In genomic region chr1:193143285-193143684, GRCh38 we compare ENCODE assay signal across 10 cellular contexts. TPM values are rescaled to one million over a fixed set of nuclear protein-coding genes. Genes with fewer than 3 reads are reported as not detected.
DNase-seq lines count a peak whose midpoint lies in the region; ATAC-seq and TF ChIP-seq lines count a peak whose summit lies in the region.
"Had no signal": no experiment of that assay in that cellular context is flagged by ENCODE, and none has a peak within 500 bp of the region (broad histone marks: within the 10 kb centered on the region; RNA-seq: fewer than 3 reads in every experiment).

No MANE protein-coding gene starts in this region.

- DNase-seq in NCI-H82 (lab: John Stamatoyannopoulos, UW) = peak; percentile 11
- no peak for DNase-seq in NCI-H82 treated with DMSO at 0.1 percent for 48 hours (lab: John Stamatoyannopoulos, UW; ENCODE audit: unreplicated experiment)
- DNase-seq in NCI-H446 treated with DMSO at 0.1 percent for 48 hours (lab: John Stamatoyannopoulos, UW) = peak; percentile 24
- no peak for DNase-seq in endodermal cell
- no peak for DNase-seq in psoas muscle
- DNase-seq in ureter (ENCODE audit: low spot score) = no peak
- DNase-seq in SHP77 treated with DMSO at 0.1 percent for 48 hours (lab: John Stamatoyannopoulos, UW) = no peak
- DNase-seq: left cardiac atrium had no signal

- TF ChIP-seq CTCF in endodermal cell (conservative IDR thresholded peaks at IDR 0.05) = peak; percentile 70
- TF ChIP-seq CTCF in psoas muscle (IDR thresholded peaks at IDR 0.05) = peak; percentile 34

- no peaks in the 10 kb centered on the region for H3K4me1 ChIP-seq in endodermal cell (ENCODE audit: control insufficient read depth, insufficient read depth, low read length)
- no peaks in the 10 kb centered on the region for H3K4me1 ChIP-seq in psoas muscle
- H3K4me1 ChIP-seq: BLaER1 had no signal

- no peaks in the 10 kb centered on the region for H3K27me3 ChIP-seq in endodermal cell (ENCODE audit: control insufficient read depth, insufficient read depth, low read length, poor library complexity, severe bottlenecking)
- H3K27me3 ChIP-seq in psoas muscle (ENCODE audit: insufficient read depth in 3 of 3, low read length in 2 of 3) = no peaks in the 10 kb centered on the region
- H3K27me3 ChIP-seq: BLaER1 had no signal

- H3K9me3 Mint-ChIP-seq in endodermal cell = no peaks in the 10 kb centered on the region

- H3K9ac ChIP-seq in endodermal cell (ENCODE audit: extremely low read depth, low read length, poor library complexity, severe bottlenecking) = no peak overlapping the region
- H3K9ac ChIP-seq: BLaER1 had no signal

- peaks cover 57% of the 10 kb centered on the region for H3K36me3 Mint-ChIP-seq in endodermal cell (ENCODE audit: low read depth)

- no peaks in the 10 kb centered on the region for H3K27me3 Mint-ChIP-seq in endodermal cell (ENCODE audit: insufficient read depth)

- no peak overlapping the region for H3K4me3 Mint-ChIP-seq in endodermal cell

- H3K4me1 Mint-ChIP-seq in endodermal cell = no peaks in the 10 kb centered on the region

- 89% methylated on average over 1 of the region's 1 CpG; no CpG with 5 or more reads in 1 of the 2 experiments for WGBS in endodermal cell (ENCODE audit: insufficient coverage in 1 of 2, insufficient read length in 1 of 2), 2 experiments
- WGBS in psoas muscle, 3 donors = 67 to 90% (median 72%) methylated on average over 1 of the region's 1 CpG

- ATAC-seq in psoas muscle (no peak), HG02798 (IDR thresholded peaks at IDR 0.05; ENCODE audit: poor library complexity, unreplicated experiment) (no peak)
- ATAC-seq: left cardiac atrium had no signal

- no peak overlapping the region for H3K4me3 ChIP-seq in endodermal cell (ENCODE audit: low read length)
- no peak overlapping the region for H3K4me3 ChIP-seq in psoas muscle
- H3K4me3 ChIP-seq: BLaER1 had no signal

- intact Hi-C loops in psoas muscle (cut with DNase I) = no loop called here

- H3K36me3 ChIP-seq in endodermal cell (ENCODE audit: control insufficient read depth, insufficient read depth, low read length) (peaks cover 81% of the 10 kb centered on the region), psoas muscle (ENCODE audit: insufficient read depth in 1 of 2, low read depth in 1 of 2) (peaks cover 3 to 64% of the 10 kb centered on the region in 2 donors)

- no peak overlapping the region for H3K27ac Mint-ChIP-seq in endodermal cell

- H3K27ac ChIP-seq in endodermal cell (ENCODE audit: low read depth, low read length) (no peak overlapping the region), psoas muscle (no peak overlapping the region)
- H3K27ac ChIP-seq: BLaER1 had no signal

- H3K9me3 ChIP-seq in endodermal cell (ENCODE audit: control insufficient read depth, low read length) (no peaks in the 10 kb centered on the region), psoas muscle (no peaks in the 10 kb centered on the region)
- H3K9me3 ChIP-seq: BLaER1 had no signal

RNA-seq across cellular contexts. Expression of gene CDC73, which starts 21.5 kb away (rescaled TPM):
- total RNA-seq in endodermal cell (10 to 100 TPM; 52.8 to 53.0 TPM), psoas muscle (10 to 100 TPM; 24.9 to 30.1 (median 28.5) TPM), ureter (62.1 TPM)
- polyA plus RNA-seq in endodermal cell (2013, experiment 1 of 2) = 31.7 TPM
- 30.3 TPM for polyA plus RNA-seq in endodermal cell (2013, experiment 2 of 2)
- polyA plus RNA-seq in psoas muscle = 10 to 100 TPM in 1 of 3 donors, 1 to 10 TPM in 2; 5.3 to 16.4 (median 8.3) TPM

RNA-seq across cellular contexts. Expression of gene GLRX2, which starts 38.1 kb away (rescaled TPM):
- total RNA-seq in endodermal cell (10 to 100 TPM in 1 of 2 donors, 1 to 10 TPM in 1; 8.6 to 11.0 TPM), psoas muscle (10 to 100 TPM; 41.3 to 68.1 (median 54.7) TPM), ureter (16.2 TPM)
- 5.3 TPM for polyA plus RNA-seq in endodermal cell (2013, experiment 1 of 2)
- polyA plus RNA-seq in endodermal cell (2013, experiment 2 of 2) = 6.1 TPM
- 10 to 100 TPM; 48.1 to 97.9 (median 72.8) TPM for polyA plus RNA-seq in psoas muscle

RNA-seq across cellular contexts. Expression of gene B3GALT2, which starts 43.1 kb away (rescaled TPM):
- total RNA-seq in endodermal cell (not detected), psoas muscle (under 1 TPM in 2 of 4 donors, not detected in 2; 0.15 to 0.19 TPM), ureter (2.3 TPM)
- 1.8 TPM for polyA plus RNA-seq in endodermal cell (2013, experiment 1 of 2)
- polyA plus RNA-seq in endodermal cell (2013, experiment 2 of 2) = 2.2 TPM
- under 1 TPM; 0.03 to 0.16 (median 0.15) TPM for polyA plus RNA-seq in psoas muscle

Comparison
In these comparisons a context has a peak if more than half of its experiments do, and no peak if none do; other contexts are left out.
1. DNase-seq: peak in NCI-H82 (single experiment) and NCI-H446 treated with DMSO at 0.1 percent for 48 hours (single experiment); none in NCI-H82 treated with DMSO at 0.1 percent for 48 hours (single experiment), endodermal cell (single experiment), psoas muscle (0 of 2), ureter (single experiment) and SHP77 treated with DMSO at 0.1 percent for 48 hours (single experiment).